ENCODE assay signal across 9 cellular contexts in the genomic region with DNA sequence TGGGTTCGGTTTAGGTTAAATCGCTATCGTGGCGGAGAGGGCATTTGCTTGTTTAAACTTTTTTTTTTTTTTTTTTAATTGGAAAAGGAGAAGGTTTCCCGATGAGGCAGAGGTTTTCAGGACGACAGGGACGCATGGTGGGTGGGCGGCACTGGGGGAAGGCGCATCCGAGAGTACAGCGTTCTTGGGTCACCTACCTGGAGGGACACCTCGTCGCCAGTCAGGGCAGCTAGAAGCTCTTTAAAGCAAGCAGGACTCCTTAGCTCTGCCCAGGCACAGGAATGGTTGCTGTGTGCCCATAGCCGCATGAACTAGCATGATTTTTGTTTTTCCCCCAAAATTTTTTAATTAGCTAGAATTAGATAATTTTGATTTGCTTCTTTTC. TPM values are rescaled to one million over a fixed set of nuclear protein-coding genes. Genes with fewer than 3 reads are reported as not detected.
A peak's percentile ranks its signal among the peaks of the same experiment; 100 is the strongest.
DNase-seq lines count a peak whose midpoint lies in the region; ATAC-seq and TF ChIP-seq lines count a peak whose summit lies in the region.
"Had no signal": no experiment of that assay in that cellular context is flagged by ENCODE, and none has a peak within 500 bp of the region (broad histone marks: within the 10 kb centered on the region; RNA-seq: fewer than 3 reads in every experiment).

No MANE protein-coding gene starts in this region.

- no peak for TF ChIP-seq CTCF in WERI-Rb-1 (IDR thresholded peaks at IDR 0.05; ENCODE audit: low read depth, low read length)
- TF ChIP-seq CTCF in sigmoid colon (IDR thresholded peaks at IDR 0.05) = no peak
- TF ChIP-seq CTCF in omental fat pad (IDR thresholded peaks at IDR 0.05) = no peak

- H3K4me3 ChIP-seq in WERI-Rb-1 (ENCODE audit: low read depth, low read length) (peak overlapping the region; percentile 91), iPS-15b (ENCODE audit: low read depth, low read length) (peak overlapping the region; percentile 59), sigmoid colon (peak overlapping the region; percentile 73 to 93 (median 78))

- no peak for ATAC-seq in omental fat pad (ENCODE audit: low FRiP score)
- ATAC-seq in GM18909 (IDR thresholded peaks at IDR 0.05; ENCODE audit: poor library complexity, unreplicated experiment) = no peak
- ATAC-seq: activated CD4-positive, CD25-positive, alpha-beta regulatory T cell treated with anti-CD3 and anti-CD28 coated beads, Interleukin-2, amount 50 U/mL, for 24 hours had no signal

- WGBS in sigmoid colon, 2 donors = 7 to 13% methylated on average over 14 of the region's 14 CpGs

- H3K27ac ChIP-seq in WERI-Rb-1 (peak overlapping the region; percentile 79; the same call in 1 of the 2 replicates), sigmoid colon (peak overlapping the region; percentile 87 to 94 (median 90))

- H3K9ac ChIP-seq in iPS-15b (ENCODE audit: low read depth, low read length) = peak overlapping the region; percentile 24

- peak; percentile 64 for DNase-seq in G401 (ENCODE audit: low spot score)
- DNase-seq in WERI-Rb-1 = no peak
- DNase-seq in sigmoid colon = no peak
- DNase-seq in NAMALWA (ENCODE audit: low spot score) = no peak
- no peak for DNase-seq in omental fat pad (ENCODE audit: low spot score)
- DNase-seq in DMS153 treated with DMSO at 0.1 percent for 48 hours (lab: John Stamatoyannopoulos, UW; ENCODE audit: unreplicated experiment) = no peak

- H3K4me1 ChIP-seq in iPS-15b (ENCODE audit: control insufficient read depth, insufficient read depth, low read length) = peaks cover 16% of the 10 kb centered on the region
- peaks cover 0 to 66% (median 65%) of the 10 kb centered on the region in 4 donors for H3K4me1 ChIP-seq in sigmoid colon

- no peak for TF ChIP-seq POLR2A in sigmoid colon (IDR thresholded peaks at IDR 0.05)

- in situ Hi-C loops in G401 (cut with HindIII; ENCODE audit: low sequenced_read_pairs) = no loop called here

- intact Hi-C loops in sigmoid colon (cut with DNase I) = loop anchor here (5.0 kb wide), 1 partner anchor 393 kb away; no protein-coding TSS in a partner anchor

- no peak for TF ChIP-seq EP300 in sigmoid colon (IDR thresholded peaks at IDR 0.05)

- H3K27me3 ChIP-seq in WERI-Rb-1 (ENCODE audit: insufficient read depth, low read depth, severe bottlenecking) (peaks cover 5% of the 10 kb centered on the region), iPS-15b (ENCODE audit: control insufficient read depth, insufficient read depth, low read length) (peaks cover 37% of the 10 kb centered on the region), sigmoid colon (no peaks in the 10 kb centered on the region)

- H3K9me3 ChIP-seq in WERI-Rb-1 (ENCODE audit: severe bottlenecking) (no peaks in the 10 kb centered on the region), iPS-15b (ENCODE audit: control insufficient read depth, insufficient read depth, low read length) (no peaks in the 10 kb centered on the region), sigmoid colon (no peaks in the 10 kb centered on the region)

- H3K36me3 ChIP-seq in WERI-Rb-1 = no peaks in the 10 kb centered on the region
- H3K36me3 ChIP-seq in iPS-15b (ENCODE audit: control insufficient read depth, insufficient read depth, low read length) = no peaks in the 10 kb centered on the region
- H3K36me3 ChIP-seq in sigmoid colon = no peaks in the 10 kb centered on the region

RNA-seq across cellular contexts. Expression of a gene that starts 0.4 kb away (rescaled TPM):
- total RNA-seq in G401 (2014; rRNA removed; shearing (Covaris generic)) = 0.06 TPM in 1 of 2 replicates, not detected in the other
- 10 to 100 TPM; 17.2 to 28.2 (median 18.2) TPM for total RNA-seq in sigmoid colon
- polyA plus RNA-seq in sigmoid colon = 10 to 100 TPM in 1 of 3 donors, 1 to 10 TPM in 2; 1.2 to 12.2 (median 2.5) TPM
- 10 to 100 TPM; 23.9 to 38.3 (median 27.0) TPM for total RNA-seq in omental fat pad

Comparison
In these comparisons a context has a peak if more than half of its experiments do, and no peak if none do; other contexts are left out.
1. RNA of a gene that starts 0.4 kb away (total RNA-seq): 23.9 to 38.3 TPM in omental fat pad and 17.2 to 28.2 TPM in sigmoid colon; 0.06 TPM in G401; every median in the first group is over 10 times any median in the second.
2. Peak in every context shown above with its lines, with median percentiles within 50 percentile points of each other: H3K4me3 ChIP-seq.